Comparison of ENCODE assay signal across 18 cellular contexts in the genomic region with DNA sequence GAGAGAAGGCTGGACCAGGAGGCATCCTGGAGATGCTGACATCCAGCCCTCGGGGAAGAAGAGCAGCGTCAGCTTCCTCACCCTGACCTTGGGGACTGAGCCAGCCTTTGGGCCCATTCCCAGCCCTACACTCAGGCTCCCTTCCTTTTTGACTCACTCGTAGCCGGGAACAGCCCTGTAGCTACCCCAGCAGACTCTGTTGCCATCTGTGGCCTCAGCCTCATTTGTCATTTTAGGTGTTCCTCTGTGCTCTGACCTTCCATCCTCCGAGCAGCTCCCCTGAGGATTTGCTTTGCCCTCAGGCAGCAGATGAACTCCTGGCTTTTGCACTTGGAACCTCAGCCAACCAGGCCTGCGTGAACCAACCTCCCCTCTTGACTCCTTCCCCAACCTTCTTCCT.
DNase-seq lines count a peak whose midpoint lies in the region; ATAC-seq, FAIRE-seq and TF ChIP-seq lines count a peak whose summit lies in the region.
"Had no signal": no experiment of that assay in that cellular context is flagged by ENCODE, and none has a peak within 500 bp of the region (broad histone marks: within the 10 kb centered on the region; RNA-seq: fewer than 3 reads in every experiment).

No MANE protein-coding gene starts in this region.

- H3K4me3 ChIP-seq in GM23248 (no peak overlapping the region), Panc1 (ENCODE audit: low read depth in 2 of 2, low read length in 2 of 2) (no peak overlapping the region), kidney (ENCODE audit: low read length in 2 of 2) (no peak overlapping the region), aorta (ENCODE audit: low read length in 2 of 2) (no peak overlapping the region)
- H3K4me3 ChIP-seq: PC-9 had no signal

- H3K9me2 ChIP-seq in GM23248 (ENCODE audit: insufficient read depth) = no peaks in the 10 kb centered on the region

- no peak overlapping the region for H3K4me2 ChIP-seq in GM23248 (ENCODE audit: unreplicated experiment)
- H3K4me2 ChIP-seq: PC-9 had no signal

- no peaks in the 10 kb centered on the region for H4K20me1 ChIP-seq in GM23248 (ENCODE audit: insufficient read depth)

- no peak overlapping the region for H3K27ac ChIP-seq in GM23248
- no peak overlapping the region for H3K27ac ChIP-seq in Panc1 (ENCODE audit: low read length)
- no peak overlapping the region for H3K27ac ChIP-seq in kidney (ENCODE audit: low read depth in 2 of 2, low read length in 2 of 2)
- no peak overlapping the region for H3K27ac ChIP-seq in aorta (ENCODE audit: low read depth in 1 of 2, low read length in 2 of 2)
- H3K27ac ChIP-seq: PC-9 had no signal

- DNase-seq in GM23248 (peak; percentile 51), Panc1 (ENCODE audit: low read depth, low spot score) (no peak), kidney (peak; percentile 35), aorta (no peak), SK-N-DZ (ENCODE audit: low spot score) (no peak)
- DNase-seq: C1 segment of cervical spinal cord; CD8-positive, alpha-beta memory T cell; KBM-7; NCI-H1417 treated with DMSO at 0.1 percent for 48 hours; NCI-H187 treated with DMSO at 0.1 percent for 48 hours; NCI-H226; NCI-H524; PC-9 had no signal

- H3K9ac ChIP-seq in GM23248 = no peak overlapping the region
- no peak overlapping the region for H3K9ac ChIP-seq in kidney (ENCODE audit: low read length in 2 of 2)

- BruUV-seq in Panc1 (replicated peaks; lab: Mats Ljungman, UMichigan) = no TSS peak

- H3K36me3 ChIP-seq in GM23248 (ENCODE audit: low read depth) (no peaks in the 10 kb centered on the region), Panc1 (ENCODE audit: control insufficient read depth, insufficient read depth, low read length) (no peaks in the 10 kb centered on the region), kidney (ENCODE audit: control insufficient read depth in 1 of 2, insufficient read depth in 2 of 2, low read length in 2 of 2) (no peaks in the 10 kb centered on the region), aorta (ENCODE audit: control insufficient read depth in 1 of 2, insufficient read depth in 2 of 2, low read length in 1 of 2) (no peaks in the 10 kb centered on the region)

- ATAC-seq in Panc1 (peak; percentile 46; the same call in 1 of the 2 replicates), aorta (ENCODE audit: low FRiP score) (peak; percentile 29), GM18867 (IDR thresholded peaks at IDR 0.05; ENCODE audit: unreplicated experiment) (no peak), GM18907 (IDR thresholded peaks at IDR 0.05; ENCODE audit: unreplicated experiment) (no peak)

- no peaks in the 10 kb centered on the region for H3F3A ChIP-seq in GM23248 (ENCODE audit: insufficient read depth)

- CTCF ChIA-PET in Panc1 (lab: Charles Lee) = interaction anchor here (0.7 kb wide), 1 partner anchor 563 kb away, joined by 3 read pairs; no protein-coding TSS in a partner anchor

- H3K79me2 ChIP-seq in GM23248 (ENCODE audit: insufficient read depth) = no peaks in the 10 kb centered on the region

- H3K4me1 ChIP-seq in GM23248 (ENCODE audit: insufficient read depth) (no peaks in the 10 kb centered on the region; the same call in 1 of the 2 replicates), Panc1 (ENCODE audit: control insufficient read depth, insufficient read depth, low read length) (no peaks in the 10 kb centered on the region), kidney (ENCODE audit: control insufficient read depth in 1 of 2, insufficient read depth in 1 of 2, low read depth in 1 of 2, low read length in 2 of 2) (no peaks in the 10 kb centered on the region), aorta (ENCODE audit: control insufficient read depth in 1 of 2, insufficient read depth in 2 of 2, low read length in 2 of 2) (no peaks in the 10 kb centered on the region)

- POLR2A ChIA-PET in Panc1 (lab: Charles Lee) = interaction anchor here (0.5 kb wide), 1 partner anchor 88 kb away, joined by 3 read pairs; no protein-coding TSS in a partner anchor

- 56 to 69% methylated on average over 6 of the region's 6 CpGs for WGBS in GM23248 (ENCODE audit: low coverage in 1 of 2, low lambda C conversion rate in 2 of 2, missing lambda C conversion rate in 2 of 2), 2 experiments
- WGBS in aorta, 2 donors = 74 to 75% methylated on average over 6 of the region's 6 CpGs

- no peak for FAIRE-seq in kidney (lab: Jason Lieb, UNC)
- FAIRE-seq: D721Med, GM19239, H1 had no signal

- TF ChIP-seq CTCF in Panc1 (IDR thresholded peaks at IDR 0.05) = no peak
- no peak for TF ChIP-seq CTCF in kidney (IDR thresholded peaks at IDR 0.05; ENCODE audit: borderline replicate concordance, extremely low read depth, insufficient read depth)

- in situ Hi-C loops in GM23248 (cut with MboI) (no loop called here), Panc1 (cut with HindIII; ENCODE audit: low pct_unique_long_range_greater_than_20kb, low sequenced_read_pairs) (no loop called here)

- intact Hi-C loops in Panc1 (cut with micrococcal nuclease; ENCODE audit: unreplicated experiment) = no loop called here
- intact Hi-C loops in kidney (cut with DNase I) = no loop called here
- intact Hi-C loops in aorta (cut with DNase I) = no loop called here

- no peaks in the 10 kb centered on the region for H3K27me3 ChIP-seq in GM23248 (replicated peaks; ENCODE audit: insufficient read depth)
- H3K27me3 ChIP-seq in Panc1 (ENCODE audit: control insufficient read depth, insufficient read depth, low read length) = no peaks in the 10 kb centered on the region
- no peaks in the 10 kb centered on the region for H3K27me3 ChIP-seq in aorta (ENCODE audit: control insufficient read depth in 1 of 2, insufficient read depth in 2 of 2, low read length in 1 of 2)

- H3K9me3 ChIP-seq in GM23248 (ENCODE audit: low read depth) (no peaks in the 10 kb centered on the region), Panc1 (ENCODE audit: control insufficient read depth, insufficient read depth, low read depth, low read length) (no peaks in the 10 kb centered on the region), kidney (ENCODE audit: control insufficient read depth in 1 of 2, low read length in 2 of 2) (no peaks in the 10 kb centered on the region), aorta (ENCODE audit: control insufficient read depth, low read length) (no peaks in the 10 kb centered on the region)

- H2AFZ ChIP-seq in GM23248 = no peak overlapping the region
- H2AFZ ChIP-seq: PC-9 had no signal

Comparison
In these comparisons a context has a peak if more than half of its experiments do, and no peak if none do; other contexts are left out.
1. DNase-seq: peak in GM23248 (single experiment) and kidney (single experiment); none in Panc1 (single experiment), aorta (0 of 2) and SK-N-DZ (single experiment).
2. ATAC-seq: peak in Panc1 (single experiment) and aorta (single experiment); none in GM18867 (single experiment) and GM18907 (single experiment).